In genomic region chr16:693766-694165, GRCh38 we compare ENCODE assay signal across 15 cellular contexts. TPM values are rescaled to one million over a fixed set of nuclear protein-coding genes. Genes with fewer than 3 reads are reported as not detected.
DNase-seq lines count a peak whose midpoint lies in the region; ATAC-seq and TF ChIP-seq lines count a peak whose summit lies in the region.
"Had no signal": no experiment of that assay in that cellular context is flagged by ENCODE, and none has a peak within 500 bp of the region (broad histone marks: within the 10 kb centered on the region; RNA-seq: fewer than 3 reads in every experiment).

No MANE protein-coding gene starts in this region.

- H3K27me3 ChIP-seq in H9 (ENCODE audit: insufficient read depth, low read length), result peaks cover 11% of the 10 kb centered on the region; the same call in 1 of the 2 replicates
- peaks cover 84% of the 10 kb centered on the region for H3K27me3 ChIP-seq in neural progenitor cell

- H3K4me3 Mint-ChIP-seq in H9, result peak overlapping the region; percentile 24 to 72
- H3K4me3 Mint-ChIP-seq in central memory CD8-positive, alpha-beta T cell, result peak overlapping the region; percentile 70
- no peak overlapping the region for H3K4me3 Mint-ChIP-seq in neural progenitor cell

- H2BK12ac ChIP-seq in H9 (ENCODE audit: insufficient read length, low read depth, low read length), result no peak overlapping the region

- H2AK5ac ChIP-seq in H9 (ENCODE audit: insufficient read length, low read length), result no peak overlapping the region

- H3K27ac ChIP-seq in H9 (ENCODE audit: insufficient read length, low read depth, low read length) (no peak overlapping the region), neural progenitor cell (no peak overlapping the region)
- H3K27ac ChIP-seq: right atrium auricular region, upper lobe of left lung had no signal

- H3K9ac ChIP-seq in H9 (ENCODE audit: extremely low read depth, insufficient read length, low read length) (no peak overlapping the region), neural progenitor cell (no peak overlapping the region)

- no peaks in the 10 kb centered on the region for H3K9me3 ChIP-seq in H9 (ENCODE audit: control insufficient read depth, low read depth, low read length)
- H3K9me3 ChIP-seq in neural progenitor cell (ENCODE audit: low read depth), result no peaks in the 10 kb centered on the region
- H3K9me3 ChIP-seq: right atrium auricular region, upper lobe of left lung had no signal

- H3K79me1 ChIP-seq in H9 (ENCODE audit: insufficient read depth, low read depth, low read length, poor library complexity, severe bottlenecking), result no peaks in the 10 kb centered on the region

- no peak overlapping the region for H4K91ac ChIP-seq in H9 (ENCODE audit: insufficient read length, low read depth, low read length)

- H3K4me2 ChIP-seq in H9 (ENCODE audit: insufficient read depth, insufficient read length, low read length) (peak overlapping the region; percentile 56), neural progenitor cell (peak overlapping the region; percentile 76)

- H2AFZ ChIP-seq in H9 (ENCODE audit: low read length), result no peak overlapping the region
- H2AFZ ChIP-seq in neural progenitor cell (replicated peaks), result no peak overlapping the region

- H3K14ac ChIP-seq in H9 (ENCODE audit: insufficient read depth, low read length), result no peak overlapping the region

- no peak overlapping the region for H2BK20ac ChIP-seq in H9 (ENCODE audit: low read depth, low read length, poor library complexity, severe bottlenecking)

- peak overlapping the region; percentile 44 for H3K4me3 ChIP-seq in neural progenitor cell
- H3K4me3 ChIP-seq: lung had no signal

- ATAC-seq in central memory CD8-positive, alpha-beta T cell (replicated peaks; ENCODE audit: extremely low read depth, poor library complexity, severe bottlenecking), result no peak

- H3K79me2 ChIP-seq in H9 (ENCODE audit: insufficient read depth, low read length) (no peaks in the 10 kb centered on the region), neural progenitor cell (ENCODE audit: low read depth) (peaks cover 7% of the 10 kb centered on the region)

- no peak for TF ChIP-seq CTCF in H9 (conservative IDR thresholded peaks at IDR 0.05)
- TF ChIP-seq CTCF in neural progenitor cell (IDR thresholded peaks at IDR 0.05), result no peak

- no peak overlapping the region for H3K23ac ChIP-seq in H9 (ENCODE audit: insufficient read length, low read depth, low read length)

- DNase-seq in activated gamma-delta T cell treated with Interleukin-2 at 50 U/mL for 16 hours (peak; percentile 45), activated gamma-delta T cell (lab: John Stamatoyannopoulos, UW) (no peak), H9 (no peak), neural progenitor cell (ENCODE audit: low spot score) (no peak), NOMO-1 treated with DMSO at 0.1 percent for 48 hours (lab: John Stamatoyannopoulos, UW; ENCODE audit: unreplicated experiment) (no peak), iPS-NIHi11 (ENCODE audit: low spot score) (no peak), posterior vena cava (ENCODE audit: low spot score) (no peak)
- no peak for DNase-seq in central memory CD8-positive, alpha-beta T cell (ENCODE audit: low spot score in 2 of 2)
- DNase-seq: activated CD4-positive, CD25-positive, alpha-beta regulatory T cell treated with anti-CD3 and anti-CD28 coated beads, Interleukin-2, amount 50 U/mL, for 72 hours; NCI-H774; stimulated activated CD4-positive, alpha-beta T cell treated with anti-CD3 and anti-CD28 coated beads, Interleukin-2, amount 100 ng/mL, for 24 hours had no signal

- intact Hi-C loops in posterior vena cava (cut with DNase I), result no loop called here

- H4K5ac ChIP-seq in H9 (ENCODE audit: insufficient read length, low read depth, low read length), result no peak overlapping the region

- no peak overlapping the region for H3T11ph ChIP-seq in H9 (ENCODE audit: low read length)

- H3K23me2 ChIP-seq in H9 (ENCODE audit: insufficient read length, low read depth, low read length, poor library complexity, severe bottlenecking), result peaks cover 27% of the 10 kb centered on the region

- H3K4me1 Mint-ChIP-seq in H9 (peaks cover 0 to 16% of the 10 kb centered on the region in 2 experiments; a peak in 3 of 4 replicates), neural progenitor cell (peaks cover 15% of the 10 kb centered on the region)
- H3K4me1 Mint-ChIP-seq in central memory CD8-positive, alpha-beta T cell, result peaks cover 20% of the 10 kb centered on the region

- no peaks in the 10 kb centered on the region for H3K36me3 ChIP-seq in neural progenitor cell
- H3K36me3 ChIP-seq: right atrium auricular region, upper lobe of left lung had no signal

- no peak overlapping the region for H3K4ac ChIP-seq in H9 (ENCODE audit: low read depth, low read length)

- no peak overlapping the region for H4K8ac ChIP-seq in H9 (replicated peaks; ENCODE audit: insufficient read length, low read depth, low read length)

- H4K20me1 ChIP-seq in H9 (ENCODE audit: control insufficient read depth, insufficient read depth, insufficient read length), result no peaks in the 10 kb centered on the region
- H4K20me1 ChIP-seq in neural progenitor cell (ENCODE audit: low read depth), result peaks cover 13% of the 10 kb centered on the region

- no peaks in the 10 kb centered on the region; a peak in 1 of 5 replicates for H3K9me3 Mint-ChIP-seq in H9
- peaks cover 5% of the 10 kb centered on the region for H3K9me3 Mint-ChIP-seq in central memory CD8-positive, alpha-beta T cell
- H3K9me3 Mint-ChIP-seq in neural progenitor cell, result no peaks in the 10 kb centered on the region
- H3K9me3 Mint-ChIP-seq: activated T-helper 2 cell treated with anti-CD3 and anti-CD28 coated beads, Interferon-gamma antibody, Interleukin-2, Interleukin-4, amounts not matched to agents 10 μg/mL and 5 μg/mL and 100 μg/mL, durations not matched to agents 14 hours and 24 hours and 36 hours had no signal

- H2BK120ac ChIP-seq in H9 (ENCODE audit: low read depth, low read length, poor library complexity, severe bottlenecking), result no peak overlapping the region

- no peak overlapping the region; the same call in 1 of the 2 replicates for H2BK15ac ChIP-seq in H9 (ENCODE audit: low read depth, low read length)

- no peak overlapping the region for H3K56ac ChIP-seq in H9 (ENCODE audit: insufficient read length, low read depth, low read length)

- no peak overlapping the region for H2BK5ac ChIP-seq in H9 (ENCODE audit: insufficient read length, low read length)

- peaks cover 76% of the 10 kb centered on the region for H3K27me3 Mint-ChIP-seq in H9 (ENCODE audit: low read depth)
- peaks cover 10% of the 10 kb centered on the region for H3K27me3 Mint-ChIP-seq in central memory CD8-positive, alpha-beta T cell
- H3K27me3 Mint-ChIP-seq in neural progenitor cell (ENCODE audit: insufficient read depth, low read depth), result peaks cover 37% of the 10 kb centered on the region

- no peak overlapping the region for H3K18ac ChIP-seq in H9 (ENCODE audit: insufficient read length, low read depth, low read length)

- peaks cover 32% of the 10 kb centered on the region for H3F3A ChIP-seq in neural progenitor cell (ENCODE audit: low read depth)

- H3K4me1 ChIP-seq in H9 (ENCODE audit: insufficient read depth, low read length) (no peaks in the 10 kb centered on the region), neural progenitor cell (peaks cover 8% of the 10 kb centered on the region)

- no peaks in the 10 kb centered on the region for H3K36me3 Mint-ChIP-seq in H9 (ENCODE audit: insufficient read depth in 1 of 3, low read depth in 3 of 3)
- H3K36me3 Mint-ChIP-seq in central memory CD8-positive, alpha-beta T cell (ENCODE audit: insufficient read depth), result peaks cover 12% of the 10 kb centered on the region
- no peaks in the 10 kb centered on the region for H3K36me3 Mint-ChIP-seq in neural progenitor cell

- no CpG with 5 or more reads among the region's 37 CpGs for WGBS in H9 (ENCODE audit: extremely low coverage, insufficient read length, low lambda C conversion rate)

- H3K27ac Mint-ChIP-seq in H9, result no peak overlapping the region
- no peak overlapping the region for H3K27ac Mint-ChIP-seq in central memory CD8-positive, alpha-beta T cell (ENCODE audit: low read depth)
- H3K27ac Mint-ChIP-seq in neural progenitor cell, result no peak overlapping the region
- H3K27ac Mint-ChIP-seq: activated T-helper 2 cell treated with anti-CD3 and anti-CD28 coated beads, Interferon-gamma antibody, Interleukin-2, Interleukin-4, amounts not matched to agents 10 μg/mL and 5 μg/mL and 100 μg/mL, durations not matched to agents 14 hours and 24 hours and 36 hours had no signal

RNA-seq across cellular contexts. Expression of gene WDR24, which starts 3.6 kb away (rescaled TPM):
- total RNA-seq in H9 (2021), result 18.3 and 19.5 TPM in 2 replicates
- 3.5 and 12.5 TPM in 2 replicates for total RNA-seq in neural progenitor cell (ENCODE audit: low replicate concordance)
- total RNA-seq in posterior vena cava, result 1 to 10 TPM; 7.4 to 7.5 TPM

RNA-seq across cellular contexts. Expression of gene JMJD8, which starts 9.6 kb away (rescaled TPM):
- total RNA-seq in H9 (2021) (50.1 and 52.7 TPM in 2 replicates), neural progenitor cell (ENCODE audit: low replicate concordance) (32.1 and 54.8 TPM in 2 replicates), posterior vena cava (10 to 100 TPM; 49.8 to 58.9 TPM)

RNA-seq across cellular contexts. Expression of gene FBXL16, which starts 11.8 kb away (rescaled TPM):
- total RNA-seq in H9 (2021) (9.6 and 10.7 TPM in 2 replicates), neural progenitor cell (ENCODE audit: low replicate concordance) (0.13 and 0.65 TPM in 2 replicates), posterior vena cava (not detected)

RNA-seq across cellular contexts. Expression of gene STUB1, which starts 13.6 kb away (rescaled TPM):
- total RNA-seq in H9 (2021) (95.6 and 102 TPM in 2 replicates), neural progenitor cell (ENCODE audit: low replicate concordance) (27.0 and 79.5 TPM in 2 replicates), posterior vena cava (10 to 100 TPM; 73.3 to 79.7 TPM)

RNA-seq across cellular contexts. Expression of gene RHBDL1, which starts 18.3 kb away (rescaled TPM):
- 7.6 and 8.8 TPM in 2 replicates for total RNA-seq in H9 (2021)
- total RNA-seq in neural progenitor cell (ENCODE audit: low replicate concordance), result 0.28 and 5.3 TPM in 2 replicates
- under 1 TPM; 0.71 to 0.79 TPM for total RNA-seq in posterior vena cava
